In genomic region chr2:69911985-69912563, GRCh38 we compare ENCODE assay signal across 1 cellular context.
TF ChIP-seq lines count a peak whose summit lies in the region.

No MANE protein-coding gene starts in this region.

TF ChIP-seq in Ishikawa, 13 proteins besides CTCF, POLR2A, EP300 and RAD21 (continued from another document):
- TF ChIP-seq MAX (IDR thresholded peaks at IDR 0.05) (no peak), CREB1 (IDR thresholded peaks at IDR 0.05; ENCODE audit: low read depth) (no peak), TEAD4 (IDR thresholded peaks at IDR 0.05) (no peak), TCF12 (IDR thresholded peaks at IDR 0.05; ENCODE audit: low read depth) (no peak), FOXM1 (IDR thresholded peaks at IDR 0.05; ENCODE audit: borderline replicate concordance, low read depth) (no peak), EGR1 (IDR thresholded peaks at IDR 0.05) (no peak), TAF1 (IDR thresholded peaks at IDR 0.05; ENCODE audit: low read depth) (no peak), CEBPB (IDR thresholded peaks at IDR 0.05) (no peak)
TF ChIP-seq in Ishikawa: peak in this region for 0.
